ENCODE assay signal across 17 cellular contexts in the genomic region with DNA sequence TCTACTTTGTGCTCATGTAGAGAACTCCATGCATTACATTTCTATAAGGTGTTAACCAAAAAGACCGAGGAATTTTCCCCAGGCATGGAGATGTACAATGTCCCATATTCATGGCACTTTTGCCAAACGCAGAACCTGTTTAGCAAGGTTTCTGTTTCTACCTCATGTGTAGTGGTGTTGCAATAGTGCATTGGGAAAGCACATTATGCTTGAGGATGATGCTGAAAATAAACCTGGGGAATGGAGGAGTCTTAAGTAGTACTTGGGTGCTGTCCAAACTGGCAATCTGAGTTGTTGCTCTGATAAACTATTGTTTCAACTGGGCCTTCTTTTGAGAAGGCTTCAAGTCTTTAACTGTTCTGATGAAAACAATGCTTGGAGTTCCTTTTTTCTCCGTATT. TPM values are rescaled to one million over a fixed set of nuclear protein-coding genes. Genes with fewer than 3 reads are reported as not detected.
A peak's percentile ranks its signal among the peaks of the same experiment; 100 is the strongest.
DNase-seq lines count a peak whose midpoint lies in the region; ATAC-seq and TF ChIP-seq lines count a peak whose summit lies in the region.
"Had no signal": no experiment of that assay in that cellular context is flagged by ENCODE, and none has a peak within 500 bp of the region (broad histone marks: within the 10 kb centered on the region; RNA-seq: fewer than 3 reads in every experiment).

No MANE protein-coding gene starts in this region.

- peak overlapping the region; percentile 83 for H3K27ac Mint-ChIP-seq in type B pancreatic cell

- H3K4me2 ChIP-seq in Karpas-422 (ENCODE audit: low read depth, low read length, poor library complexity, severe bottlenecking): no peak overlapping the region

- no peaks in the 10 kb centered on the region for H3K9me2 ChIP-seq in Karpas-422 (replicated peaks; ENCODE audit: insufficient read depth, low read length)

- H3K9ac ChIP-seq in adipocyte (ENCODE audit: low read length) (no peak overlapping the region), Karpas-422 (ENCODE audit: low read length) (no peak overlapping the region)

- no peaks in the 10 kb centered on the region for H3K9me3 Mint-ChIP-seq in type B pancreatic cell

- H3K4me3 ChIP-seq in adipocyte (ENCODE audit: low read length) (no peak overlapping the region), Karpas-422 (ENCODE audit: low read length) (no peak overlapping the region)

- H3K79me2 ChIP-seq in Karpas-422 (ENCODE audit: low read length): no peaks in the 10 kb centered on the region

- H3K27ac ChIP-seq in Karpas-422 (ENCODE audit: low read length): no peak overlapping the region

- no peaks in the 10 kb centered on the region for H3K9me3 ChIP-seq in adipocyte (ENCODE audit: control insufficient read depth, low read length)
- no peaks in the 10 kb centered on the region for H3K9me3 ChIP-seq in Karpas-422 (ENCODE audit: low read length)
- H3K9me3 ChIP-seq: Caco-2 had no signal

- no peaks in the 10 kb centered on the region for H3K36me3 Mint-ChIP-seq in type B pancreatic cell

- H4K20me1 ChIP-seq in Karpas-422 (ENCODE audit: insufficient read depth, low read depth, low read length): no peaks in the 10 kb centered on the region

- H3K4me3 Mint-ChIP-seq in type B pancreatic cell: peak overlapping the region; percentile 13
- H3K4me3 Mint-ChIP-seq: central memory CD8-positive, alpha-beta T cell had no signal

- no peak for ATAC-seq in GM19324 (IDR thresholded peaks at IDR 0.05; ENCODE audit: low FRiP score, unreplicated experiment)
- ATAC-seq in left ventricle myocardium superior: no peak

- peaks cover 19% of the 10 kb centered on the region for H3K4me1 Mint-ChIP-seq in type B pancreatic cell (ENCODE audit: unreplicated experiment)
- H3K4me1 Mint-ChIP-seq: central memory CD8-positive, alpha-beta T cell had no signal

- TF ChIP-seq CTCF in type B pancreatic cell (conservative IDR thresholded peaks at IDR 0.05): no peak

- no peaks in the 10 kb centered on the region for H3K27me3 ChIP-seq in adipocyte (replicated peaks; ENCODE audit: control insufficient read depth, insufficient read depth, low read length)
- no peaks in the 10 kb centered on the region for H3K27me3 ChIP-seq in Karpas-422 (ENCODE audit: low read length)

- peak; percentile 35 for DNase-seq in NOMO-1 treated with DMSO at 0.1 percent for 48 hours (lab: John Stamatoyannopoulos, UW; ENCODE audit: unreplicated experiment)
- DNase-seq in NOMO-1 treated with dmso at 0.1 percent for 144 hours (lab: John Stamatoyannopoulos, UW; ENCODE audit: unreplicated experiment): no peak
- DNase-seq in adipocyte (ENCODE audit: low read depth): peak; percentile 82
- peak; percentile 74 for DNase-seq in fibroblast of the conjunctiva (ENCODE audit: low read depth)
- DNase-seq in type B pancreatic cell (ENCODE audit: extremely low spot score, unreplicated experiment): no peak
- DNase-seq in Karpas-422: no peak
- no peak for DNase-seq in left ventricle myocardium superior
- DNase-seq: activated naive CD4-positive, alpha-beta T cell treated with Interleukin-2 at 50 U/mL for 16 hours; GOT3; NCI-H526 treated with DMSO at 0.1 percent for 48 hours had no signal

- H3K27me3 Mint-ChIP-seq in type B pancreatic cell: no peaks in the 10 kb centered on the region
- H3K27me3 Mint-ChIP-seq: central memory CD8-positive, alpha-beta T cell had no signal

- H3K36me3 ChIP-seq in adipocyte (ENCODE audit: control insufficient read depth, insufficient read depth, low read length, severe bottlenecking) (no peaks in the 10 kb centered on the region), Karpas-422 (ENCODE audit: insufficient read depth, low read length) (no peaks in the 10 kb centered on the region)

- H3K4me1 ChIP-seq in adipocyte (ENCODE audit: control insufficient read depth, insufficient read depth, low read length) (peaks cover 6% of the 10 kb centered on the region), Karpas-422 (ENCODE audit: low read length) (no peaks in the 10 kb centered on the region)
- H3K4me1 ChIP-seq: Caco-2 had no signal

- no peak overlapping the region for H2AFZ ChIP-seq in Karpas-422 (ENCODE audit: low read length)

- intact Hi-C loops in left ventricle myocardium superior (cut with micrococcal nuclease): no loop called here

RNA-seq across cellular contexts. Expression of gene MUC15, which starts 11.5 kb away (rescaled TPM):
- total RNA-seq in type B pancreatic cell (ENCODE audit: low replicate concordance) (6.9 and 19.7 TPM in 2 replicates), left ventricle myocardium superior (not detected)
- not detected in 2 replicates for total RNA-seq in Karpas-422 (2014; rRNA removed; shearing (Covaris generic); ENCODE audit: low replicate concordance)
- total RNA-seq: activated CD8-positive, alpha-beta memory T cell treated with anti-CD3 and anti-CD28 coated beads for 36 hours; epithelial cell of proximal tubule; mononuclear cell; osteocyte had no signal

Comparison
In these comparisons a context has a peak if more than half of its experiments do, and no peak if none do; other contexts are left out.
1. DNase-seq: peak in NOMO-1 treated with DMSO at 0.1 percent for 48 hours (single experiment), adipocyte (single experiment) and fibroblast of the conjunctiva (single experiment); none in NOMO-1 treated with dmso at 0.1 percent for 144 hours (single experiment), type B pancreatic cell (single experiment), Karpas-422 (single experiment) and left ventricle myocardium superior (single experiment).